ENCODE assay signal across 1 cellular context in genomic region chr4:169312690-169313422, GRCh38.
TF ChIP-seq lines count a peak whose summit lies in the region.

No MANE protein-coding gene starts in this region.

TF ChIP-seq in K562, 482 proteins besides CTCF, POLR2A, EP300 and RAD21 (continued from another document):
- TF ChIP-seq PHB (CRISPR knock-in tag; IDR thresholded peaks at IDR 0.05) (no peak), MAFK (IDR thresholded peaks at IDR 0.05; ENCODE audit: low read length) (no peak), ZNF184 (CRISPR knock-in tag; IDR thresholded peaks at IDR 0.05) (no peak), STAT5B (CRISPR knock-in tag; IDR thresholded peaks at IDR 0.05) (no peak), ZNF511 (CRISPR knock-in tag; IDR thresholded peaks at IDR 0.05) (no peak), ZNF764 (CRISPR knock-in tag; IDR thresholded peaks at IDR 0.05; ENCODE audit: low read depth) (no peak), MXI1 (IDR thresholded peaks at IDR 0.05; ENCODE audit: low read depth, low read length) (no peak), PBX2 (CRISPR knock-in tag; IDR thresholded peaks at IDR 0.05; ENCODE audit: low read depth) (no peak), PBX2 (tag; conservative IDR thresholded peaks at IDR 0.05; ENCODE audit: low read depth) (no peak), SMAD2 (IDR thresholded peaks at IDR 0.05; ENCODE audit: low read depth, low read length) (no peak), OTX1 (CRISPR knock-in tag; IDR thresholded peaks at IDR 0.05) (no peak), MYC (IDR thresholded peaks at IDR 0.05; ENCODE audit: low read depth, low read length) (no peak), MYC (CRISPR knock-in tag; IDR thresholded peaks at IDR 0.05; ENCODE audit: borderline replicate concordance, low read depth) (no peak)
- TF ChIP-seq, protein P1, sequence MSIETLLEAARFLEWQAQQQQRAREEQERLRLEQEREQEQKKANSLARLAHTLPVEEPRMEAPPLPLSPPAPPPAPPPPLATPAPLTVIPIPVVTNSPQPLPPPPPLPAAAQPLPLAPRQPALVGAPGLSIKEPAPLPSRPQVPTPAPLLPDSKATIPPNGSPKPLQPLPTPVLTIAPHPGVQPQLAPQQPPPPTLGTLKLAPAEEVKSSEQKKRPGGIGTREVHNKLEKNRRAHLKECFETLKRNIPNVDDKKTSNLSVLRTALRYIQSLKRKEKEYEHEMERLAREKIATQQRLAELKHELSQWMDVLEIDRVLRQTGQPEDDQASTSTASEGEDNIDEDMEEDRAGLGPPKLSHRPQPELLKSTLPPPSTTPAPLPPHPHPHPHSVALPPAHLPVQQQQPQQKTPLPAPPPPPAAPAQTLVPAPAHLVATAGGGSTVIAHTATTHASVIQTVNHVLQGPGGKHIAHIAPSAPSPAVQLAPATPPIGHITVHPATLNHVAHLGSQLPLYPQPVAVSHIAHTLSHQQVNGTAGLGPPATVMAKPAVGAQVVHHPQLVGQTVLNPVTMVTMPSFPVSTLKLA (conservative IDR thresholded peaks at IDR 0.05), result no peak
- TF ChIP-seq, protein P2, sequence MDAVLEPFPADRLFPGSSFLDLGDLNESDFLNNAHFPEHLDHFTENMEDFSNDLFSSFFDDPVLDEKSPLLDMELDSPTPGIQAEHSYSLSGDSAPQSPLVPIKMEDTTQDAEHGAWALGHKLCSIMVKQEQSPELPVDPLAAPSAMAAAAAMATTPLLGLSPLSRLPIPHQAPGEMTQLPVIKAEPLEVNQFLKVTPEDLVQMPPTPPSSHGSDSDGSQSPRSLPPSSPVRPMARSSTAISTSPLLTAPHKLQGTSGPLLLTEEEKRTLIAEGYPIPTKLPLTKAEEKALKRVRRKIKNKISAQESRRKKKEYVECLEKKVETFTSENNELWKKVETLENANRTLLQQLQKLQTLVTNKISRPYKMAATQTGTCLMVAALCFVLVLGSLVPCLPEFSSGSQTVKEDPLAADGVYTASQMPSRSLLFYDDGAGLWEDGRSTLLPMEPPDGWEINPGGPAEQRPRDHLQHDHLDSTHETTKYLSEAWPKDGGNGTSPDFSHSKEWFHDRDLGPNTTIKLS (IDR thresholded peaks at IDR 0.05; ENCODE audit: borderline replicate concordance, low read depth), result no peak
